In genomic region chr9:77916410-77916819, GRCh38 we compare ENCODE assay signal across 1 cellular context.
TF ChIP-seq lines count a peak whose summit lies in the region.

No MANE protein-coding gene starts in this region.

TF ChIP-seq in SK-N-SH, 30 proteins besides CTCF, POLR2A, EP300 and RAD21 (continued from another document):
- TF ChIP-seq RFX5 (IDR thresholded peaks at IDR 0.05; ENCODE audit: low read length) (no peak), TAF1 (IDR thresholded peaks at IDR 0.05; ENCODE audit: borderline replicate concordance, low read depth, low read length) (no peak), FOXM1 (IDR thresholded peaks at IDR 0.05; ENCODE audit: low read depth) (no peak)
